ENCODE assay signal across 39 cellular contexts in genomic region chr19:22918221-22918620, GRCh38.
"Had no signal": no experiment of that assay in that cellular context is flagged by ENCODE, and none has a peak within 500 bp of the region (broad histone marks: within the 10 kb centered on the region; RNA-seq: fewer than 3 reads in every experiment).

No MANE protein-coding gene starts in this region.

- H3K27me3 ChIP-seq: ascending aorta, cardiac muscle cell had no signal

- H3K36me3 ChIP-seq: ascending aorta, cardiac muscle cell, WERI-Rb-1 had no signal

- DNase-seq: activated CD4-positive, alpha-beta memory T cell treated with anti-CD3 and anti-CD28 coated beads, Interleukin-2, amount 10 ng/mL, durations not matched to agents 7 days and 5 days; activated CD4-positive, alpha-beta T cell treated with anti-CD3 and anti-CD28 coated beads for 1 hour; activated CD4-positive, alpha-beta T cell treated with anti-CD3 and anti-CD28 coated beads for 36 hours; activated CD4-positive, alpha-beta T cell treated with anti-CD3 and anti-CD28 coated beads for 48 hours; activated CD4-positive, alpha-beta T cell treated with anti-CD3 and anti-CD28 coated beads, Interleukin-2, amount 50 U/mL, for 48 hours; activated CD4-positive, CD25-positive, alpha-beta regulatory T cell; activated CD8-positive, alpha-beta memory T cell treated with anti-CD3 and anti-CD28 coated beads for 24 hours; activated CD8-positive, alpha-beta memory T cell treated with anti-CD3 and anti-CD28 coated beads, Interleukin-2, amount 10 ng/mL, durations not matched to agents 7 days and 5 days; activated CD8-positive, alpha-beta memory T cell treated with anti-CD3 and anti-CD28 coated beads, Interleukin-2, amount 50 U/mL, for 48 hours; activated CD8-positive, alpha-beta T cell treated with anti-CD3 and anti-CD28 coated beads, Interleukin-2, amount 10 ng/mL, durations not matched to agents 7 days and 5 days; activated effector memory CD4-positive, alpha-beta T cell treated with Interleukin-2 at 50 U/mL for 16 hours; activated gamma-delta T cell; activated naive CD4-positive, alpha-beta T cell treated with anti-CD3 and anti-CD28 coated beads, Interleukin-2, amount 10 ng/mL, durations not matched to agents 7 days and 5 days; activated naive CD4-positive, alpha-beta T cell treated with Interleukin-2 at 50 U/mL for 16 hours; activated naive CD8-positive, alpha-beta T cell treated with anti-CD3 and anti-CD28 coated beads, Interleukin-2, amount 10 ng/mL, durations not matched to agents 7 days and 5 days; activated naive CD8-positive, alpha-beta T cell treated with anti-CD3 and anti-CD28 coated beads, Interleukin-2, amount 50 U/mL, for 24 hours; activated T-cell treated with anti-CD3 and anti-CD28 coated beads, Interleukin-2, amount 50 U/mL, for 24 hours; activated T-cell treated with anti-CD3 and anti-CD28 coated beads, Interleukin-2, amount 50 U/mL, for 48 hours; amygdala; anterior cingulate cortex; caudate nucleus; cerebellar nuclear complex; T-helper 1 cell; T-helper 2 cell; T-helper 9 cell; WERI-Rb-1 had no signal

- ATAC-seq: activated CD4-positive, alpha-beta T cell treated with anti-CD3 and anti-CD28 coated beads for 36 hours; activated CD4-positive, CD25-positive, alpha-beta regulatory T cell treated with anti-CD3 and anti-CD28 coated beads, Interleukin-2, amount 50 U/mL, for 24 hours; activated CD8-positive, alpha-beta memory T cell treated with anti-CD3 and anti-CD28 coated beads, Interleukin-2, amount 10 ng/mL, durations not matched to agents 7 days and 5 days; activated CD8-positive, alpha-beta T cell treated with anti-CD3 and anti-CD28 coated beads, Interleukin-2, amount 10 ng/mL, durations not matched to agents 7 days and 5 days; activated naive CD8-positive, alpha-beta T cell treated with anti-CD3 and anti-CD28 coated beads, Interleukin-2, amount 50 U/mL, for 24 hours; WTC11 had no signal

- H3K4me3 ChIP-seq: ascending aorta, cardiac muscle cell had no signal

- H3K27me3 Mint-ChIP-seq: activated CD4-positive, alpha-beta memory T cell treated with anti-CD3 and anti-CD28 coated beads, Interleukin-2, amount 10 ng/mL, durations not matched to agents 7 days and 5 days; activated CD4-positive, alpha-beta T cell treated with anti-CD3 and anti-CD28 coated beads for 36 hours; activated CD8-positive, alpha-beta memory T cell treated with anti-CD3 and anti-CD28 coated beads, Interleukin-2, amount 10 ng/mL, durations not matched to agents 7 days and 5 days; activated naive CD4-positive, alpha-beta T cell treated with anti-CD3 and anti-CD28 coated beads, Interleukin-2, amount 10 ng/mL, durations not matched to agents 7 days and 5 days; activated naive CD4-positive, alpha-beta T cell treated with anti-CD3 and anti-CD28 coated beads, Interleukin-2, amount 50 U/mL, for 24 hours; activated naive CD8-positive, alpha-beta T cell; activated naive CD8-positive, alpha-beta T cell treated with anti-CD3 and anti-CD28 coated beads, Interleukin-2, amount 10 ng/mL, durations not matched to agents 7 days and 5 days; activated naive CD8-positive, alpha-beta T cell treated with anti-CD3 and anti-CD28 coated beads, Interleukin-2, amount 50 U/mL, for 24 hours; activated T-cell treated with anti-CD3 and anti-CD28 coated beads, Interleukin-2, amount 50 U/mL, for 24 hours; brain; central memory CD8-positive, alpha-beta T cell had no signal

- H3K36me3 Mint-ChIP-seq: activated CD8-positive, alpha-beta memory T cell treated with anti-CD3 and anti-CD28 coated beads, Interleukin-2, amount 10 ng/mL, durations not matched to agents 7 days and 5 days; activated naive CD4-positive, alpha-beta T cell treated with anti-CD3 and anti-CD28 coated beads, Interleukin-2, amount 10 ng/mL, durations not matched to agents 7 days and 5 days; activated naive CD4-positive, alpha-beta T cell treated with anti-CD3 and anti-CD28 coated beads, Interleukin-2, amount 50 U/mL, for 24 hours; activated naive CD8-positive, alpha-beta T cell; activated naive CD8-positive, alpha-beta T cell treated with anti-CD3 and anti-CD28 coated beads, Interleukin-2, amount 10 ng/mL, durations not matched to agents 7 days and 5 days; brain had no signal

- H3K27ac ChIP-seq: ascending aorta, cardiac muscle cell, WERI-Rb-1 had no signal

- H3K4me3 Mint-ChIP-seq: activated CD4-positive, alpha-beta memory T cell treated with anti-CD3 and anti-CD28 coated beads, Interleukin-2, amount 10 ng/mL, durations not matched to agents 7 days and 5 days; activated CD4-positive, alpha-beta T cell treated with anti-CD3 and anti-CD28 coated beads for 36 hours; activated CD8-positive, alpha-beta memory T cell treated with anti-CD3 and anti-CD28 coated beads, Interleukin-2, amount 10 ng/mL, durations not matched to agents 7 days and 5 days; activated CD8-positive, alpha-beta T cell treated with anti-CD3 and anti-CD28 coated beads, Interleukin-2, amount 10 ng/mL, durations not matched to agents 7 days and 5 days; activated naive CD4-positive, alpha-beta T cell treated with anti-CD3 and anti-CD28 coated beads, Interleukin-2, amount 10 ng/mL, durations not matched to agents 7 days and 5 days; activated naive CD4-positive, alpha-beta T cell treated with anti-CD3 and anti-CD28 coated beads, Interleukin-2, amount 50 U/mL, for 24 hours; activated naive CD8-positive, alpha-beta T cell; activated naive CD8-positive, alpha-beta T cell treated with anti-CD3 and anti-CD28 coated beads, Interleukin-2, amount 10 ng/mL, durations not matched to agents 7 days and 5 days; activated naive CD8-positive, alpha-beta T cell treated with anti-CD3 and anti-CD28 coated beads, Interleukin-2, amount 50 U/mL, for 24 hours; activated T-cell treated with anti-CD3 and anti-CD28 coated beads, Interleukin-2, amount 50 U/mL, for 24 hours; brain; central memory CD8-positive, alpha-beta T cell; T-helper 1 cell treated with Interleukin-12 subunit alpha and Interleukin-12 subunit beta and Interleukin-4 antibody, amounts not matched to agents 30 μg/mL and 1 μg/mL, for 36 hours; T-helper 2 cell treated with Interferon-gamma antibody and Interleukin-4, amounts not matched to agents 5 μg/mL and 100 μg/mL, for 36 hours; WTC11 had no signal

- H3K27ac Mint-ChIP-seq: activated CD4-positive, alpha-beta memory T cell treated with anti-CD3 and anti-CD28 coated beads, Interleukin-2, amount 10 ng/mL, durations not matched to agents 7 days and 5 days; activated CD4-positive, alpha-beta T cell treated with anti-CD3 and anti-CD28 coated beads for 36 hours; activated CD8-positive, alpha-beta memory T cell treated with anti-CD3 and anti-CD28 coated beads, Interleukin-2, amount 10 ng/mL, durations not matched to agents 7 days and 5 days; activated CD8-positive, alpha-beta T cell treated with anti-CD3 and anti-CD28 coated beads, Interleukin-2, amount 10 ng/mL, durations not matched to agents 7 days and 5 days; activated naive CD4-positive, alpha-beta T cell treated with anti-CD3 and anti-CD28 coated beads, Interleukin-2, amount 10 ng/mL, durations not matched to agents 7 days and 5 days; activated naive CD4-positive, alpha-beta T cell treated with anti-CD3 and anti-CD28 coated beads, Interleukin-2, amount 50 U/mL, for 24 hours; activated naive CD8-positive, alpha-beta T cell; activated naive CD8-positive, alpha-beta T cell treated with anti-CD3 and anti-CD28 coated beads, Interleukin-2, amount 10 ng/mL, durations not matched to agents 7 days and 5 days; activated naive CD8-positive, alpha-beta T cell treated with anti-CD3 and anti-CD28 coated beads, Interleukin-2, amount 50 U/mL, for 24 hours; activated T-cell treated with anti-CD3 and anti-CD28 coated beads, Interleukin-2, amount 50 U/mL, for 24 hours; activated T-helper 2 cell treated with anti-CD3 and anti-CD28 coated beads, Interferon-gamma antibody, Interleukin-2, Interleukin-4, amounts not matched to agents 10 μg/mL and 5 μg/mL and 100 μg/mL, durations not matched to agents 14 hours and 24 hours and 36 hours; brain; T-helper 1 cell treated with Interleukin-12 subunit alpha and Interleukin-12 subunit beta and Interleukin-4 antibody, amounts not matched to agents 30 μg/mL and 1 μg/mL, for 36 hours; T-helper 2 cell treated with Interferon-gamma antibody and Interleukin-4, amounts not matched to agents 5 μg/mL and 100 μg/mL, for 36 hours; WTC11 had no signal

- H3K4me1 ChIP-seq: ascending aorta had no signal

- FAIRE-seq: bronchial epithelial cell, TTC549 had no signal

- H3K4me1 Mint-ChIP-seq: activated CD4-positive, alpha-beta memory T cell treated with anti-CD3 and anti-CD28 coated beads, Interleukin-2, amount 10 ng/mL, durations not matched to agents 7 days and 5 days; activated CD4-positive, alpha-beta T cell treated with anti-CD3 and anti-CD28 coated beads for 36 hours; activated CD8-positive, alpha-beta memory T cell treated with anti-CD3 and anti-CD28 coated beads, Interleukin-2, amount 10 ng/mL, durations not matched to agents 7 days and 5 days; activated naive CD4-positive, alpha-beta T cell treated with anti-CD3 and anti-CD28 coated beads, Interleukin-2, amount 10 ng/mL, durations not matched to agents 7 days and 5 days; activated naive CD4-positive, alpha-beta T cell treated with anti-CD3 and anti-CD28 coated beads, Interleukin-2, amount 50 U/mL, for 24 hours; activated naive CD8-positive, alpha-beta T cell treated with anti-CD3 and anti-CD28 coated beads, Interleukin-2, amount 10 ng/mL, durations not matched to agents 7 days and 5 days; activated naive CD8-positive, alpha-beta T cell treated with anti-CD3 and anti-CD28 coated beads, Interleukin-2, amount 50 U/mL, for 24 hours; brain; central memory CD8-positive, alpha-beta T cell; WTC11 had no signal

- H3K9me3 ChIP-seq: ascending aorta had no signal
